In the genomic region with DNA sequence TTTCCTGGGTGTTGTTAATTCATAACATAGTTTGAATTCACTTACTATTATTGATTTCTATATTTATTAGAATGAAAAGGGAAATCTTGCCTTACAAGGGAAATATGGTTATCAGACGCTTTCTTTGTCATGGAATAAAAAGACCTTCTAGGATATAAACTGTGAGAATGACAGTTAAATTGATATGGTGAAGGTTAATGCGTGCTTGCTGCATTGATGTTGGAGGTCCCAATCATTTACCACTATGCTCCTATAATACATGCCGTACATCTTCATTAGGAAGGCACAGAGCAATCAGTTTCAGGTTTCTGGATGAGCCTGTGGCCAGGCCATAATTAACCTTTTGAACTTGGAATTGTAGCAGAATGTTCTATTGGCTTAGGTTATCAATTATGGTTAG, we compare ENCODE assay signal across 32 cellular contexts.
"Had no signal": no experiment of that assay in that cellular context is flagged by ENCODE, and none has a peak within 500 bp of the region (broad histone marks: within the 10 kb centered on the region; RNA-seq: fewer than 3 reads in every experiment).

No MANE protein-coding gene starts in this region.

- H3K9me3 ChIP-seq: adrenal gland, body of pancreas, breast epithelium had no signal

- H3K36me3 ChIP-seq: adrenal gland, brain microvascular endothelial cell, breast epithelium had no signal

- H3K4me1 ChIP-seq: adrenal gland, body of pancreas, breast epithelium had no signal

- H3K27ac Mint-ChIP-seq: activated B cell treated with CpG ODN at 0.5 μM for 24 hours; activated CD4-positive, alpha-beta memory T cell treated with anti-CD3 and anti-CD28 coated beads, Interleukin-2, amount 10 ng/mL, durations not matched to agents 7 days and 5 days; activated CD4-positive, alpha-beta T cell treated with anti-CD3 and anti-CD28 coated beads, Interleukin-2, amount 10 ng/mL, durations not matched to agents 7 days and 5 days; activated CD8-positive, alpha-beta memory T cell treated with anti-CD3 and anti-CD28 coated beads, Interleukin-2, amount 10 ng/mL, durations not matched to agents 7 days and 5 days; activated CD8-positive, alpha-beta T cell treated with anti-CD3 and anti-CD28 coated beads, Interleukin-2, amount 10 ng/mL, durations not matched to agents 7 days and 5 days; activated naive CD4-positive, alpha-beta T cell treated with anti-CD3 and anti-CD28 coated beads for 36 hours; activated naive CD4-positive, alpha-beta T cell treated with anti-CD3 and anti-CD28 coated beads, Interleukin-2, amount 50 U/mL, for 72 hours; activated naive CD8-positive, alpha-beta T cell treated with anti-CD3 and anti-CD28 coated beads for 36 hours; activated T-cell treated with anti-CD3 and anti-CD28 coated beads, Interleukin-2, amount 50 U/mL, for 24 hours; activated T-helper 2 cell treated with anti-CD3 and anti-CD28 coated beads, Interferon-gamma antibody, Interleukin-2, Interleukin-4, amounts not matched to agents 10 μg/mL and 5 μg/mL and 100 μg/mL, durations not matched to agents 14 hours and 24 hours and 36 hours; T-helper 1 cell treated with Interleukin-12 subunit alpha and Interleukin-12 subunit beta and Interleukin-4 antibody, amounts not matched to agents 30 μg/mL and 1 μg/mL, for 36 hours; T-helper 2 cell treated with Interferon-gamma antibody and Interleukin-4, amounts not matched to agents 5 μg/mL and 100 μg/mL, for 36 hours had no signal

- H3K27me3 Mint-ChIP-seq: activated B cell treated with CpG ODN at 0.5 μM for 24 hours; activated CD4-positive, alpha-beta memory T cell treated with anti-CD3 and anti-CD28 coated beads, Interleukin-2, amount 10 ng/mL, durations not matched to agents 7 days and 5 days; activated CD8-positive, alpha-beta memory T cell treated with anti-CD3 and anti-CD28 coated beads, Interleukin-2, amount 10 ng/mL, durations not matched to agents 7 days and 5 days; activated naive CD8-positive, alpha-beta T cell treated with anti-CD3 and anti-CD28 coated beads for 36 hours; activated T-cell treated with anti-CD3 and anti-CD28 coated beads, Interleukin-2, amount 50 U/mL, for 24 hours had no signal

- H3K4me1 Mint-ChIP-seq: activated B cell treated with CpG ODN at 0.5 μM for 24 hours; activated CD4-positive, alpha-beta memory T cell treated with anti-CD3 and anti-CD28 coated beads, Interleukin-2, amount 10 ng/mL, durations not matched to agents 7 days and 5 days; activated CD4-positive, alpha-beta T cell treated with anti-CD3 and anti-CD28 coated beads, Interleukin-2, amount 10 ng/mL, durations not matched to agents 7 days and 5 days; activated CD8-positive, alpha-beta memory T cell treated with anti-CD3 and anti-CD28 coated beads, Interleukin-2, amount 10 ng/mL, durations not matched to agents 7 days and 5 days; activated naive CD8-positive, alpha-beta T cell treated with anti-CD3 and anti-CD28 coated beads for 36 hours had no signal

- ATAC-seq: activated CD8-positive, alpha-beta memory T cell treated with anti-CD3 and anti-CD28 coated beads, Interleukin-2, amount 10 ng/mL, durations not matched to agents 7 days and 5 days; activated CD8-positive, alpha-beta T cell treated with anti-CD3 and anti-CD28 coated beads, Interleukin-2, amount 10 ng/mL, durations not matched to agents 7 days and 5 days; activated naive CD4-positive, alpha-beta T cell treated with anti-CD3 and anti-CD28 coated beads, Interleukin-2, amount 50 U/mL, for 72 hours; body of pancreas had no signal

- H3K9me3 Mint-ChIP-seq: activated CD4-positive, alpha-beta memory T cell treated with anti-CD3 and anti-CD28 coated beads, Interleukin-2, amount 10 ng/mL, durations not matched to agents 7 days and 5 days; activated CD4-positive, alpha-beta T cell treated with anti-CD3 and anti-CD28 coated beads, Interleukin-2, amount 10 ng/mL, durations not matched to agents 7 days and 5 days; activated naive CD4-positive, alpha-beta T cell treated with anti-CD3 and anti-CD28 coated beads for 36 hours; activated naive CD4-positive, alpha-beta T cell treated with anti-CD3 and anti-CD28 coated beads, Interleukin-2, amount 50 U/mL, for 72 hours; activated naive CD8-positive, alpha-beta T cell treated with anti-CD3 and anti-CD28 coated beads for 36 hours; activated T-helper 2 cell treated with anti-CD3 and anti-CD28 coated beads, Interferon-gamma antibody, Interleukin-2, Interleukin-4, amounts not matched to agents 10 μg/mL and 5 μg/mL and 100 μg/mL, durations not matched to agents 14 hours and 24 hours and 36 hours; T-helper 1 cell treated with Interleukin-12 subunit alpha and Interleukin-12 subunit beta and Interleukin-4 antibody, amounts not matched to agents 30 μg/mL and 1 μg/mL, for 36 hours; T-helper 2 cell treated with Interferon-gamma antibody and Interleukin-4, amounts not matched to agents 5 μg/mL and 100 μg/mL, for 36 hours had no signal

- H3K27ac ChIP-seq: adrenal gland, body of pancreas, brain microvascular endothelial cell, breast epithelium, VCaP had no signal

- H3K4me3 Mint-ChIP-seq: activated B cell treated with CpG ODN at 0.5 μM for 24 hours; activated CD4-positive, alpha-beta memory T cell treated with anti-CD3 and anti-CD28 coated beads, Interleukin-2, amount 10 ng/mL, durations not matched to agents 7 days and 5 days; activated CD4-positive, alpha-beta T cell treated with anti-CD3 and anti-CD28 coated beads, Interleukin-2, amount 10 ng/mL, durations not matched to agents 7 days and 5 days; activated CD8-positive, alpha-beta memory T cell treated with anti-CD3 and anti-CD28 coated beads, Interleukin-2, amount 10 ng/mL, durations not matched to agents 7 days and 5 days; activated CD8-positive, alpha-beta T cell treated with anti-CD3 and anti-CD28 coated beads, Interleukin-2, amount 10 ng/mL, durations not matched to agents 7 days and 5 days; activated naive CD4-positive, alpha-beta T cell treated with anti-CD3 and anti-CD28 coated beads for 36 hours; activated naive CD8-positive, alpha-beta T cell treated with anti-CD3 and anti-CD28 coated beads for 36 hours; activated T-cell treated with anti-CD3 and anti-CD28 coated beads, Interleukin-2, amount 50 U/mL, for 24 hours; T-helper 1 cell treated with Interleukin-12 subunit alpha and Interleukin-12 subunit beta and Interleukin-4 antibody, amounts not matched to agents 30 μg/mL and 1 μg/mL, for 36 hours; T-helper 2 cell treated with Interferon-gamma antibody and Interleukin-4, amounts not matched to agents 5 μg/mL and 100 μg/mL, for 36 hours had no signal

- DNase-seq: activated B cell treated with CpG ODN at 0.5 μM for 24 hours; activated CD4-positive, alpha-beta memory T cell treated with anti-CD3 and anti-CD28 coated beads, Interleukin-2, amount 10 ng/mL, durations not matched to agents 7 days and 5 days; activated CD4-positive, alpha-beta T cell treated with anti-CD3 and anti-CD28 coated beads for 48 hours; activated CD4-positive, alpha-beta T cell treated with anti-CD3 and anti-CD28 coated beads, Interleukin-2, amount 10 ng/mL, durations not matched to agents 7 days and 5 days; activated CD4-positive, alpha-beta T cell treated with anti-CD3 and anti-CD28 coated beads, Interleukin-2, amount 50 U/mL, for 48 hours; activated CD4-positive, CD25-positive, alpha-beta regulatory T cell treated with anti-CD3 and anti-CD28 coated beads, Interleukin-2, amount 50 U/mL, for 72 hours; activated CD8-positive, alpha-beta memory T cell treated with anti-CD3 and anti-CD28 coated beads for 24 hours; activated CD8-positive, alpha-beta memory T cell treated with anti-CD3 and anti-CD28 coated beads, Interleukin-2, amount 10 ng/mL, durations not matched to agents 7 days and 5 days; activated CD8-positive, alpha-beta memory T cell treated with anti-CD3 and anti-CD28 coated beads, Interleukin-2, amount 50 U/mL, for 48 hours; activated CD8-positive, alpha-beta T cell treated with anti-CD3 and anti-CD28 coated beads, Interleukin-2, amount 10 ng/mL, durations not matched to agents 7 days and 5 days; activated effector memory CD4-positive, alpha-beta T cell treated with Interleukin-2 at 50 U/mL for 16 hours; activated gamma-delta T cell treated with Interleukin-2 at 50 U/mL for 16 hours; activated naive CD4-positive, alpha-beta T cell; activated naive CD4-positive, alpha-beta T cell treated with anti-CD3 and anti-CD28 coated beads for 36 hours; activated naive CD4-positive, alpha-beta T cell treated with anti-CD3 and anti-CD28 coated beads, Interleukin-2, amount 50 U/mL, for 16 hours; activated naive CD8-positive, alpha-beta T cell treated with anti-CD3 and anti-CD28 coated beads for 36 hours; activated T-cell treated with anti-CD3 and anti-CD28 coated beads, Interleukin-2, amount 50 U/mL, for 24 hours; activated T-cell treated with anti-CD3 and anti-CD28 coated beads, Interleukin-2, amount 50 U/mL, for 48 hours; adrenal gland; amniotic stem cell; aorta; body of pancreas; brain microvascular endothelial cell; central memory CD4-positive, alpha-beta T cell; T-helper 2 cell; T-helper 9 cell had no signal

- H3K27me3 ChIP-seq: adrenal gland, body of pancreas, brain microvascular endothelial cell, breast epithelium had no signal

- H3K36me3 Mint-ChIP-seq: activated CD8-positive, alpha-beta memory T cell treated with anti-CD3 and anti-CD28 coated beads, Interleukin-2, amount 10 ng/mL, durations not matched to agents 7 days and 5 days had no signal

- H3K4me3 ChIP-seq: adrenal gland, body of pancreas, breast epithelium had no signal
